In genomic region chr16:28981517-28981916, GRCh38 we compare ENCODE assay signal across 9 cellular contexts. TPM values are rescaled to one million over a fixed set of nuclear protein-coding genes. Genes with fewer than 3 reads are reported as not detected.
DNase-seq lines count a peak whose midpoint lies in the region; ATAC-seq and TF ChIP-seq lines count a peak whose summit lies in the region.
"Had no signal": no experiment of that assay in that cellular context is flagged by ENCODE, and none has a peak within 500 bp of the region (broad histone marks: within the 10 kb centered on the region; RNA-seq: fewer than 3 reads in every experiment).

No MANE protein-coding gene starts in this region.

- no peak for ATAC-seq in activated naive CD8-positive, alpha-beta T cell treated with anti-CD3 and anti-CD28 coated beads, Interleukin-2, amount 10 ng/mL, durations not matched to agents 7 days and 5 days (ENCODE audit: low read depth)
- ATAC-seq in HG03571 (IDR thresholded peaks at IDR 0.05; ENCODE audit: unreplicated experiment) = no peak
- no peak for ATAC-seq in GM19035 (IDR thresholded peaks at IDR 0.05; ENCODE audit: unreplicated experiment)
- ATAC-seq: activated naive CD4-positive, alpha-beta T cell treated with anti-CD3 and anti-CD28 coated beads, Interleukin-2, amount 50 U/mL, for 72 hours had no signal

- peaks cover 4% of the 10 kb centered on the region for H3K9me3 Mint-ChIP-seq in activated naive CD8-positive, alpha-beta T cell treated with anti-CD3 and anti-CD28 coated beads, Interleukin-2, amount 10 ng/mL, durations not matched to agents 7 days and 5 days
- no peaks in the 10 kb centered on the region for H3K9me3 Mint-ChIP-seq in neural crest cell

- no peaks in the 10 kb centered on the region for H3K27me3 Mint-ChIP-seq in activated naive CD8-positive, alpha-beta T cell treated with anti-CD3 and anti-CD28 coated beads, Interleukin-2, amount 10 ng/mL, durations not matched to agents 7 days and 5 days
- no peaks in the 10 kb centered on the region for H3K27me3 Mint-ChIP-seq in neural crest cell (ENCODE audit: low read depth)

- H3K4me3 Mint-ChIP-seq in activated naive CD8-positive, alpha-beta T cell treated with anti-CD3 and anti-CD28 coated beads, Interleukin-2, amount 10 ng/mL, durations not matched to agents 7 days and 5 days = no peak overlapping the region
- H3K4me3 Mint-ChIP-seq in neural crest cell = no peak overlapping the region

- DNase-seq in D341Med (ENCODE audit: low spot score) = peak; percentile 55
- DNase-seq in LHCN-M2 (ENCODE audit: low read depth) = peak; percentile 10
- DNase-seq in activated naive CD8-positive, alpha-beta T cell treated with anti-CD3 and anti-CD28 coated beads, Interleukin-2, amount 10 ng/mL, durations not matched to agents 7 days and 5 days = peak; percentile 56
- peak; percentile 37 for DNase-seq in neural crest cell (ENCODE audit: low read depth, low spot score)
- DNase-seq in NCI-H1417 treated with DMSO at 0.1 percent for 48 hours (lab: John Stamatoyannopoulos, UW) = no peak
- DNase-seq in retina = no peak

- peak overlapping the region; percentile 34 for H3K27ac Mint-ChIP-seq in activated naive CD8-positive, alpha-beta T cell treated with anti-CD3 and anti-CD28 coated beads, Interleukin-2, amount 10 ng/mL, durations not matched to agents 7 days and 5 days
- no peak overlapping the region for H3K27ac Mint-ChIP-seq in neural crest cell (ENCODE audit: unreplicated experiment)

- H3K36me3 Mint-ChIP-seq in activated naive CD8-positive, alpha-beta T cell treated with anti-CD3 and anti-CD28 coated beads, Interleukin-2, amount 10 ng/mL, durations not matched to agents 7 days and 5 days = peaks cover 51% of the 10 kb centered on the region
- peaks cover 10% of the 10 kb centered on the region for H3K36me3 Mint-ChIP-seq in neural crest cell (ENCODE audit: low read depth)

- peaks cover 18% of the 10 kb centered on the region for H3K4me1 Mint-ChIP-seq in activated naive CD8-positive, alpha-beta T cell treated with anti-CD3 and anti-CD28 coated beads, Interleukin-2, amount 10 ng/mL, durations not matched to agents 7 days and 5 days
- no peaks in the 10 kb centered on the region for H3K4me1 Mint-ChIP-seq in neural crest cell

- TF ChIP-seq CTCF in neural crest cell (conservative IDR thresholded peaks at IDR 0.05) = peak; percentile 65

- POLR2A ChIA-PET in activated naive CD8-positive, alpha-beta T cell treated with anti-CD3 and anti-CD28 coated beads, Interleukin-2, amount 10 ng/mL, durations not matched to agents 7 days and 5 days (lab: Charles Lee) = interaction anchor here (0.9 kb wide), 1 partner anchor 26 kb away, joined by 3 read pairs; no protein-coding TSS in a partner anchor

RNA-seq across cellular contexts. Expression of gene LAT, which starts 3.3 kb away (rescaled TPM):
- total RNA-seq in LHCN-M2 (2014; rRNA removed) = 1.2 and 1.8 TPM in 2 replicates
- polyA plus RNA-seq in LHCN-M2 (2012) = 0.40 TPM
- total RNA-seq in activated naive CD8-positive, alpha-beta T cell treated with anti-CD3 and anti-CD28 coated beads, Interleukin-2, amount 10 ng/mL, durations not matched to agents 7 days and 5 days = 100 to 1,000 TPM; 288 to 297 TPM
- 4.9 and 6.2 TPM in 2 replicates for total RNA-seq in neural crest cell

RNA-seq across cellular contexts. Expression of gene SPNS1, which starts 6.9 kb away (rescaled TPM):
- 23.6 and 26.1 TPM in 2 replicates for total RNA-seq in LHCN-M2 (2014; rRNA removed)
- 33.8 TPM for polyA plus RNA-seq in LHCN-M2 (2012)
- total RNA-seq in activated naive CD8-positive, alpha-beta T cell treated with anti-CD3 and anti-CD28 coated beads, Interleukin-2, amount 10 ng/mL, durations not matched to agents 7 days and 5 days = 10 to 100 TPM; 28.1 to 30.1 TPM
- total RNA-seq in neural crest cell = 48.1 and 48.2 TPM in 2 replicates

RNA-seq across cellular contexts. Expression of gene NFATC2IP, which starts 30.8 kb away (rescaled TPM):
- total RNA-seq in LHCN-M2 (2014; rRNA removed) = 25.5 and 26.6 TPM in 2 replicates
- polyA plus RNA-seq in LHCN-M2 (2012) = 17.5 TPM
- total RNA-seq in activated naive CD8-positive, alpha-beta T cell treated with anti-CD3 and anti-CD28 coated beads, Interleukin-2, amount 10 ng/mL, durations not matched to agents 7 days and 5 days = 100 to 1,000 TPM; 115 to 117 TPM
- total RNA-seq in neural crest cell = 63.9 and 67.3 TPM in 2 replicates

RNA-seq across cellular contexts. Expression of gene CD19, which starts 49.7 kb away (rescaled TPM):
- not detected in 2 replicates for total RNA-seq in LHCN-M2 (2014; rRNA removed)
- not detected for polyA plus RNA-seq in LHCN-M2 (2012)
- under 1 TPM; 0.40 to 0.83 TPM for total RNA-seq in activated naive CD8-positive, alpha-beta T cell treated with anti-CD3 and anti-CD28 coated beads, Interleukin-2, amount 10 ng/mL, durations not matched to agents 7 days and 5 days
- not detected in 2 replicates for total RNA-seq in neural crest cell

RNA-seq across cellular contexts. Expression of gene RABEP2, which starts 56.5 kb away (rescaled TPM):
- 50.6 and 72.0 TPM in 2 replicates for total RNA-seq in LHCN-M2 (2014; rRNA removed)
- polyA plus RNA-seq in LHCN-M2 (2012) = 19.1 TPM
- 10 to 100 TPM; 23.7 to 25.6 TPM for total RNA-seq in activated naive CD8-positive, alpha-beta T cell treated with anti-CD3 and anti-CD28 coated beads, Interleukin-2, amount 10 ng/mL, durations not matched to agents 7 days and 5 days
- total RNA-seq in neural crest cell = 19.9 and 20.2 TPM in 2 replicates

Comparison
In these comparisons a context has a peak if more than half of its experiments do, and no peak if none do; other contexts are left out.
1. DNase-seq: peak in D341Med (single experiment), LHCN-M2 (single experiment), activated naive CD8-positive, alpha-beta T cell treated with anti-CD3 and anti-CD28 coated beads, Interleukin-2, amount 10 ng/mL, durations not matched to agents 7 days and 5 days (single experiment) and neural crest cell (single experiment); none in NCI-H1417 treated with DMSO at 0.1 percent for 48 hours (single experiment) and retina (single experiment).
2. RNA of gene LAT, which starts 3.3 kb away (total RNA-seq): 288 to 297 TPM in activated naive CD8-positive, alpha-beta T cell treated with anti-CD3 and anti-CD28 coated beads, Interleukin-2, amount 10 ng/mL, durations not matched to agents 7 days and 5 days; 4.9 to 6.2 TPM in neural crest cell and 1.2 to 1.8 TPM in LHCN-M2; every median in the first group is over 10 times any median in the second.